ENCODE assay signal across 31 cellular contexts in the genomic region with DNA sequence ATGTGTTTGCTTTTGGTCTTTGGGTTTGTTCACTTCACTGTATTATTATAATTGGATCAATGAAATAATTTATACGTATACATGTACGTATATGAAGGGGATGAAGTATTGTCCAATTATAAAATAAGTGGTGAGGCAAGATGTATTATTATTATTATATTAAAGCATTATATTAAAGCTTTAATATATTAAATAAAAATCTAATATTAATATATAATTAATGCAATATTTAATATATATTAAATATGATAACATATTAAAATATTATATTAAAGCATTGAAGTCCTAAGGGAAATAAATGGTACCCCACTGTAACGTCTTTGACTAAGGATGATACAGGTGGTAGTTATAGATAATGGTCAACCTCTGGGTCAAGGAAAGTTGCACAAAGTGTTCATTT.
"Had no signal": no experiment of that assay in that cellular context is flagged by ENCODE, and none has a peak within 500 bp of the region (broad histone marks: within the 10 kb centered on the region; RNA-seq: fewer than 3 reads in every experiment).

No MANE protein-coding gene starts in this region.

- DNase-seq: activated B cell treated with CpG ODN at 0.5 μM for 24 hours; activated CD4-positive, alpha-beta memory T cell treated with anti-CD3 and anti-CD28 coated beads, Interleukin-2, amount 10 ng/mL, durations not matched to agents 7 days and 5 days; activated CD4-positive, alpha-beta T cell treated with anti-CD3 and anti-CD28 coated beads for 36 hours; activated CD4-positive, alpha-beta T cell treated with anti-CD3 and anti-CD28 coated beads, Interleukin-2, amount 10 ng/mL, durations not matched to agents 24 days and 14 days; activated CD4-positive, CD25-positive, alpha-beta regulatory T cell treated with anti-CD3 and anti-CD28 coated beads, Interleukin-2, amount 50 U/mL, for 72 hours; activated CD8-positive, alpha-beta memory T cell treated with anti-CD3 and anti-CD28 coated beads, Interleukin-2, amount 50 U/mL, for 48 hours; activated gamma-delta T cell; activated naive CD4-positive, alpha-beta T cell; activated naive CD4-positive, alpha-beta T cell treated with anti-CD3 and anti-CD28 coated beads, Interleukin-2, amount 10 ng/mL, durations not matched to agents 7 days and 5 days; activated naive CD8-positive, alpha-beta T cell treated with anti-CD3 and anti-CD28 coated beads, Interleukin-2, amount 10 ng/mL, durations not matched to agents 7 days and 5 days; activated T-cell treated with anti-CD3 and anti-CD28 coated beads for 4 hours; activated T-cell treated with anti-CD3 and anti-CD28 coated beads, Interleukin-2, amount 50 U/mL, for 24 hours; activated T-cell treated with anti-CD3 and anti-CD28 coated beads, Interleukin-2, amount 50 U/mL, for 72 hours; central memory CD4-positive, alpha-beta T cell; cerebellar nuclear complex; dorsolateral prefrontal cortex; effector memory CD4-positive, alpha-beta T cell; endodermal cell; erythroblast; foreskin keratinocyte; gastrocnemius medialis; glutamatergic neuron; heart left ventricle; T-helper 2 cell had no signal

- H3K4me3 ChIP-seq: ascending aorta, breast epithelium, cardiac muscle cell, coronary artery, dorsolateral prefrontal cortex, esophagus muscularis mucosa, gastrocnemius medialis, heart left ventricle had no signal

- ATAC-seq: activated CD4-positive, alpha-beta T cell treated with anti-CD3 and anti-CD28 coated beads for 36 hours; activated naive CD4-positive, alpha-beta T cell treated with anti-CD3 and anti-CD28 coated beads, Interleukin-2, amount 50 U/mL, for 72 hours; activated T-cell treated with anti-CD3 and anti-CD28 coated beads, Interleukin-2, amount 50 U/mL, for 72 hours; gastrocnemius medialis; heart left ventricle had no signal

- H3K27me3 ChIP-seq: ascending aorta, breast epithelium, cardiac muscle cell, dorsolateral prefrontal cortex, esophagus muscularis mucosa, foreskin keratinocyte, gastrocnemius medialis, heart left ventricle had no signal

- H3K4me1 ChIP-seq: ascending aorta, breast epithelium, esophagus muscularis mucosa, foreskin keratinocyte, gastrocnemius medialis, heart left ventricle had no signal

- H3K27ac ChIP-seq: ascending aorta, breast epithelium, cardiac muscle cell, coronary artery, dorsolateral prefrontal cortex, esophagus muscularis mucosa, foreskin keratinocyte, gastrocnemius medialis, heart left ventricle, VCaP had no signal

- H3K36me3 ChIP-seq: ascending aorta, breast epithelium, cardiac muscle cell, esophagus muscularis mucosa, gastrocnemius medialis had no signal

- H3K9me3 ChIP-seq: ascending aorta, breast epithelium, esophagus muscularis mucosa, gastrocnemius medialis, heart left ventricle had no signal
